ENCODE assay signal across 9 cellular contexts in genomic region chr10:62017141-62017870, GRCh38.
DNase-seq lines count a peak whose midpoint lies in the region; ATAC-seq and TF ChIP-seq lines count a peak whose summit lies in the region.
"Had no signal": no experiment of that assay in that cellular context is flagged by ENCODE, and none has a peak within 500 bp of the region (broad histone marks: within the 10 kb centered on the region; RNA-seq: fewer than 3 reads in every experiment).

No MANE protein-coding gene starts in this region.

- TF ChIP-seq POLR2A in breast epithelium (IDR thresholded peaks at IDR 0.05) (no peak), esophagus muscularis mucosa (IDR thresholded peaks at IDR 0.05; ENCODE audit: low read depth) (no peak), uterus (IDR thresholded peaks at IDR 0.05) (no peak)

- H3K4me1 ChIP-seq in breast epithelium (peaks cover 0 to 8% of the 10 kb centered on the region in 2 donors), esophagus muscularis mucosa (peaks cover 51 to 67% (median 58%) of the 10 kb centered on the region in 4 donors), uterus (peaks cover 0 to 8% of the 10 kb centered on the region in 2 donors), A673 (ENCODE audit: insufficient read depth, low read length, poor library complexity, severe bottlenecking) (peaks cover 57% of the 10 kb centered on the region)

- H3K27ac ChIP-seq in breast epithelium = peak overlapping the region; percentile 82 to 86
- H3K27ac ChIP-seq in esophagus muscularis mucosa (replicated peaks in 1 of 4) = peak overlapping the region; percentile 64 to 80 (median 78)
- H3K27ac ChIP-seq in uterus = peak overlapping the region; percentile 70 to 89
- no peak overlapping the region for H3K27ac ChIP-seq in A673 (ENCODE audit: low read depth, low read length, poor library complexity, severe bottlenecking)
- H3K27ac ChIP-seq: cardiac muscle cell had no signal

- H3K9me3 ChIP-seq in breast epithelium (no peaks in the 10 kb centered on the region), esophagus muscularis mucosa (no peaks in the 10 kb centered on the region), uterus (no peaks in the 10 kb centered on the region), A673 (ENCODE audit: low read depth, low read length, poor library complexity, severe bottlenecking) (no peaks in the 10 kb centered on the region)

- H3K4me3 Mint-ChIP-seq in MCF 10A (ENCODE audit: unreplicated experiment) = no peak overlapping the region

- H3K36me3 ChIP-seq in breast epithelium (no peaks in the 10 kb centered on the region), esophagus muscularis mucosa (peaks cover 0 to 2% (median 0%) of the 10 kb centered on the region in 4 donors), uterus (no peaks in the 10 kb centered on the region), A673 (ENCODE audit: insufficient read depth, low read length, poor library complexity, severe bottlenecking) (peaks cover 2% of the 10 kb centered on the region)
- H3K36me3 ChIP-seq: cardiac muscle cell had no signal

- H3K27me3 ChIP-seq in breast epithelium = no peaks in the 10 kb centered on the region
- no peaks in the 10 kb centered on the region for H3K27me3 ChIP-seq in esophagus muscularis mucosa
- no peaks in the 10 kb centered on the region for H3K27me3 ChIP-seq in uterus
- no peaks in the 10 kb centered on the region for H3K27me3 ChIP-seq in A673 (replicated peaks; ENCODE audit: insufficient read depth, low read depth, low read length, poor library complexity)
- H3K27me3 ChIP-seq: cardiac muscle cell had no signal

- H3K4me1 Mint-ChIP-seq in MCF 10A (ENCODE audit: insufficient read depth, unreplicated experiment) = peaks cover 15% of the 10 kb centered on the region

- peak; percentile 14 for ATAC-seq in HG03066 (IDR thresholded peaks at IDR 0.05; ENCODE audit: low read depth, unreplicated experiment)
- ATAC-seq in HG03095 (IDR thresholded peaks at IDR 0.05; ENCODE audit: unreplicated experiment) = no peak

- intact Hi-C loops in breast epithelium (cut with DNase I; ENCODE audit: low total_unique reads) = no loop called here
- intact Hi-C loops in MCF 10A (cut with micrococcal nuclease) = no loop called here
- intact Hi-C loops in esophagus muscularis mucosa (cut with DNase I) = no loop called here
- intact Hi-C loops in uterus (cut with DNase I; ENCODE audit: low total_unique reads) = no loop called here
- intact Hi-C loops in A673 (cut with micrococcal nuclease; ENCODE audit: unreplicated experiment) = no loop called here

- CTCF ChIA-PET in MCF 10A (lab: Yijun Ruan, JAX) (interaction anchor here (0.6 kb wide), 1 partner anchor 19 kb away, joined by 3 read pairs; no protein-coding TSS in a partner anchor), A673 (lab: Charles Lee) (no interaction called here)

- DNase-seq in breast epithelium (ENCODE audit: low spot score in 2 of 2) = no peak
- DNase-seq in MCF 10A (ENCODE audit: unreplicated experiment) = no peak
- DNase-seq in esophagus muscularis mucosa (ENCODE audit: extremely low spot score) = no peak
- DNase-seq in uterus = no peak
- DNase-seq in foreskin fibroblast = no peak
- DNase-seq in A673 (ENCODE audit: low spot score) = no peak

- TF ChIP-seq CTCF in breast epithelium (IDR thresholded peaks at IDR 0.05) = no peak
- TF ChIP-seq CTCF in MCF 10A (IDR thresholded peaks at IDR 0.05; ENCODE audit: unreplicated experiment) = no peak
- TF ChIP-seq CTCF in esophagus muscularis mucosa (IDR thresholded peaks at IDR 0.05) = no peak
- no peak for TF ChIP-seq CTCF in uterus (IDR thresholded peaks at IDR 0.05)
- no peak for TF ChIP-seq CTCF in foreskin fibroblast (IDR thresholded peaks at IDR 0.05; ENCODE audit: low read depth, low read length)
- TF ChIP-seq CTCF in A673 (conservative IDR thresholded peaks at IDR 0.05; ENCODE audit: low read depth, low read length) = no peak

- peaks cover 11% of the 10 kb centered on the region for H3K36me3 Mint-ChIP-seq in MCF 10A (ENCODE audit: insufficient read depth, unreplicated experiment)

- no peak for TF ChIP-seq EP300 in esophagus muscularis mucosa (IDR thresholded peaks at IDR 0.05)

- no peaks in the 10 kb centered on the region for H3K9me3 Mint-ChIP-seq in MCF 10A (ENCODE audit: unreplicated experiment)

- 69% methylated on average over 7 of the region's 7 CpGs for WGBS in esophagus muscularis mucosa

- no peaks in the 10 kb centered on the region for H3K27me3 Mint-ChIP-seq in MCF 10A (ENCODE audit: insufficient read depth, unreplicated experiment)

- POLR2A ChIA-PET in MCF 10A (lab: Yijun Ruan, JAX) (interaction anchor here (0.6 kb wide), 1 partner anchor 21 kb away, joined by 4 read pairs; no protein-coding TSS in a partner anchor), A673 (lab: Charles Lee; ENCODE audit: low non-redundant PET) (no interaction called here)

- BruUV-seq in MCF 10A (replicated peaks; lab: Mats Ljungman, UMichigan) = no TSS peak
- BruUV-seq in A673 (replicated peaks; lab: Mats Ljungman, UMichigan) = no TSS peak

- no peak overlapping the region for H3K4me3 ChIP-seq in breast epithelium
- no peak overlapping the region for H3K4me3 ChIP-seq in esophagus muscularis mucosa
- H3K4me3 ChIP-seq in uterus = no peak overlapping the region
- H3K4me3 ChIP-seq in foreskin fibroblast (ENCODE audit: low read depth in 1 of 2, low read length in 2 of 2) = no peak overlapping the region
- no peak overlapping the region for H3K4me3 ChIP-seq in A673 (ENCODE audit: low read depth, low read length, poor library complexity, severe bottlenecking)
- H3K4me3 ChIP-seq: cardiac muscle cell had no signal

- no peak overlapping the region for H3K27ac Mint-ChIP-seq in MCF 10A (ENCODE audit: low read depth, unreplicated experiment)
